ENCODE assay signal across 20 cellular contexts in genomic region chr6:170022827-170023619, GRCh38.
A peak's percentile ranks its signal among the peaks of the same experiment; 100 is the strongest.
DNase-seq lines count a peak whose midpoint lies in the region; ATAC-seq and TF ChIP-seq lines count a peak whose summit lies in the region.
"Had no signal": no experiment of that assay in that cellular context is flagged by ENCODE, and none has a peak within 500 bp of the region (broad histone marks: within the 10 kb centered on the region; RNA-seq: fewer than 3 reads in every experiment).

No MANE protein-coding gene starts in this region.

- H3K9me3 Mint-ChIP-seq in CD14-positive monocyte (peaks cover 0 to 3% (median 1%) of the 10 kb centered on the region in 7 donors), activated B cell treated with CpG ODN at 0.5 μM for 24 hours (no peaks in the 10 kb centered on the region)
- H3K9me3 Mint-ChIP-seq: activated CD4-positive, alpha-beta memory T cell treated with anti-CD3 and anti-CD28 coated beads for 36 hours; activated T-helper 1 cell treated with anti-CD3 and anti-CD28 coated beads, Interleukin-12 subunit alpha, Interleukin-12 subunit beta, Interleukin-2, Interleukin-4 antibody, amounts not matched to agents 30 ng/mL and 10 ng/mL and 1 ng/mL, durations not matched to agents 14 hours and 24 hours and 36 hours had no signal

- POLR2A ChIA-PET in activated B cell treated with CpG ODN at 0.5 μM for 24 hours (lab: Charles Lee) (no interaction called here), OCI-LY7 (lab: Charles Lee) (interaction anchor here (0.6 kb wide), 1 partner anchor 157 kb away, joined by 3 read pairs; no protein-coding TSS in a partner anchor)

- ATAC-seq in activated B cell treated with CpG ODN at 0.5 μM for 24 hours (ENCODE audit: low read depth) (no peak), right cardiac atrium (peak; percentile 62 to 86)
- ATAC-seq: Panc1 had no signal

- H3K27me3 Mint-ChIP-seq in CD14-positive monocyte (ENCODE audit: low read depth in 3 of 3) (peaks cover 12 to 33% (median 24%) of the 10 kb centered on the region in 3 donors), activated B cell treated with CpG ODN at 0.5 μM for 24 hours (peaks cover 15% of the 10 kb centered on the region)

- no peaks in the 10 kb centered on the region for H3K36me3 ChIP-seq in OCI-LY7 (ENCODE audit: insufficient read depth, low read length)
- H3K36me3 ChIP-seq: ovary had no signal

- intact Hi-C loops in CD14-positive monocyte (cut with micrococcal nuclease) (no loop called here), activated B cell treated with CpG ODN at 0.5 μM for 24 hours (cut with micrococcal nuclease) (no loop called here), right cardiac atrium (cut with DNase I) (no loop called here), OCI-LY7 (cut with micrococcal nuclease; ENCODE audit: unreplicated experiment) (no loop called here)

- H4K20me1 ChIP-seq in OCI-LY7 (ENCODE audit: insufficient read depth, low read length) = no peaks in the 10 kb centered on the region

- peak overlapping the region; percentile 40 to 64 for H3K4me3 Mint-ChIP-seq in CD14-positive monocyte
- H3K4me3 Mint-ChIP-seq in activated B cell treated with CpG ODN at 0.5 μM for 24 hours = no peak overlapping the region
- H3K4me3 Mint-ChIP-seq: activated CD4-positive, alpha-beta memory T cell treated with anti-CD3 and anti-CD28 coated beads for 36 hours; activated T-helper 1 cell treated with anti-CD3 and anti-CD28 coated beads, Interleukin-12 subunit alpha, Interleukin-12 subunit beta, Interleukin-2, Interleukin-4 antibody, amounts not matched to agents 30 ng/mL and 10 ng/mL and 1 ng/mL, durations not matched to agents 14 hours and 24 hours and 36 hours; HFFc6 had no signal

- no peaks in the 10 kb centered on the region for H3K79me2 ChIP-seq in OCI-LY7 (ENCODE audit: insufficient read depth, low read depth, low read length)
- H3K79me2 ChIP-seq: hepatocyte had no signal

- H3K4me1 Mint-ChIP-seq in CD14-positive monocyte (peaks cover 31% of the 10 kb centered on the region), activated B cell treated with CpG ODN at 0.5 μM for 24 hours (no peaks in the 10 kb centered on the region)

- no TSS peak for BruUV-seq in OCI-LY7 (replicated peaks; lab: Mats Ljungman, UMichigan)

- DNase-seq in CD14-positive monocyte (ENCODE audit: low spot score) (peak; percentile 31), activated B cell treated with CpG ODN at 0.5 μM for 24 hours (peak; percentile 12), right cardiac atrium (peak; percentile 54 to 77 (median 67)), retina (peak; percentile 63), OCI-M1 (lab: John Stamatoyannopoulos, UW) (no peak), OCI-LY7 (ENCODE audit: low spot score) (no peak), inferior parietal cortex (ENCODE audit: extremely low spot score) (no peak), HCEC 1CT (no peak)
- DNase-seq: activated CD4-positive, alpha-beta memory T cell treated with anti-CD3 and anti-CD28 coated beads for 36 hours; CD4-positive, alpha-beta memory T cell; DND-41; effector CD8-positive, alpha-beta T cell; HFFc6; kidney glomerular epithelial cell; NCI-H1417 treated with DMSO at 0.1 percent for 48 hours had no signal

- H3K9me2 ChIP-seq in OCI-LY7 (ENCODE audit: insufficient read depth, low read length) = no peaks in the 10 kb centered on the region

- peak overlapping the region; percentile 58 for H3K27ac ChIP-seq in right cardiac atrium (ENCODE audit: low read length)
- H3K27ac ChIP-seq in OCI-LY7 (ENCODE audit: low read depth, low read length, poor library complexity, severe bottlenecking) = no peak overlapping the region
- H3K27ac ChIP-seq: hepatocyte, ovary had no signal

- CTCF ChIA-PET in activated B cell treated with CpG ODN at 0.5 μM for 24 hours (lab: Charles Lee) = no interaction called here
- CTCF ChIA-PET in OCI-LY7 (lab: Charles Lee; ENCODE audit: unreplicated experiment) = no interaction called here

- no peak overlapping the region for H2AFZ ChIP-seq in OCI-LY7 (ENCODE audit: low read length)
- H2AFZ ChIP-seq: hepatocyte had no signal

- no peaks in the 10 kb centered on the region for H3K9me3 ChIP-seq in right cardiac atrium (ENCODE audit: control insufficient read depth, low read length)
- no peaks in the 10 kb centered on the region for H3K9me3 ChIP-seq in OCI-LY7 (ENCODE audit: low read length)
- H3K9me3 ChIP-seq: ovary had no signal

- H3K4me2 ChIP-seq in OCI-LY7 (ENCODE audit: low read length) = no peak overlapping the region
- H3K4me2 ChIP-seq: hepatocyte had no signal

- no peak overlapping the region for H3K4me3 ChIP-seq in right cardiac atrium (ENCODE audit: low read length)
- H3K4me3 ChIP-seq in OCI-LY7 (ENCODE audit: low read depth, low read length, poor library complexity, severe bottlenecking) = no peak overlapping the region
- H3K4me3 ChIP-seq: hepatocyte, ovary, skin epidermis had no signal

- no peaks in the 10 kb centered on the region for H3K27me3 ChIP-seq in right cardiac atrium (ENCODE audit: control insufficient read depth, insufficient read depth)
- H3K27me3 ChIP-seq: hepatocyte, ovary had no signal

- WGBS in right cardiac atrium = 25% methylated on average over 77 of the region's 77 CpGs

- H3K27ac Mint-ChIP-seq in CD14-positive monocyte (peak overlapping the region in 2 of 7 donors; percentile 8 to 73), activated B cell treated with CpG ODN at 0.5 μM for 24 hours (no peak overlapping the region)
- H3K27ac Mint-ChIP-seq: activated CD4-positive, alpha-beta memory T cell treated with anti-CD3 and anti-CD28 coated beads for 36 hours; activated T-helper 1 cell treated with anti-CD3 and anti-CD28 coated beads, Interleukin-12 subunit alpha, Interleukin-12 subunit beta, Interleukin-2, Interleukin-4 antibody, amounts not matched to agents 30 ng/mL and 10 ng/mL and 1 ng/mL, durations not matched to agents 14 hours and 24 hours and 36 hours; CD4-positive, alpha-beta memory T cell; HFFc6 had no signal

- no peak for TF ChIP-seq CTCF in CD14-positive monocyte (IDR thresholded peaks at IDR 0.05)
- no peak for TF ChIP-seq CTCF in activated B cell treated with CpG ODN at 0.5 μM for 24 hours (IDR thresholded peaks at IDR 0.05)
- no peak for TF ChIP-seq CTCF in OCI-LY7 (conservative IDR thresholded peaks at IDR 0.05; ENCODE audit: low read length)

- peaks cover 2 to 3% of the 10 kb centered on the region in 2 donors for H3K36me3 Mint-ChIP-seq in CD14-positive monocyte
- no peaks in the 10 kb centered on the region for H3K36me3 Mint-ChIP-seq in activated B cell treated with CpG ODN at 0.5 μM for 24 hours (ENCODE audit: low read depth)
- H3K36me3 Mint-ChIP-seq: activated CD4-positive, alpha-beta memory T cell treated with anti-CD3 and anti-CD28 coated beads for 36 hours; CD4-positive, alpha-beta memory T cell had no signal

- no peaks in the 10 kb centered on the region for H3K4me1 ChIP-seq in right cardiac atrium (ENCODE audit: control insufficient read depth, insufficient read depth, low read length)
- no peaks in the 10 kb centered on the region for H3K4me1 ChIP-seq in OCI-LY7 (ENCODE audit: insufficient read depth, low read length, poor library complexity, severe bottlenecking)

Comparison
In these comparisons a context has a peak if more than half of its experiments do, and no peak if none do; other contexts are left out.
1. DNase-seq: peak in CD14-positive monocyte (single experiment), activated B cell treated with CpG ODN at 0.5 μM for 24 hours (single experiment), right cardiac atrium (3 of 3) and retina (single experiment); none in OCI-M1 (single experiment), OCI-LY7 (single experiment), inferior parietal cortex (single experiment) and HCEC 1CT (single experiment).